Comparison of ENCODE assay signal across 18 cellular contexts in the genomic region with DNA sequence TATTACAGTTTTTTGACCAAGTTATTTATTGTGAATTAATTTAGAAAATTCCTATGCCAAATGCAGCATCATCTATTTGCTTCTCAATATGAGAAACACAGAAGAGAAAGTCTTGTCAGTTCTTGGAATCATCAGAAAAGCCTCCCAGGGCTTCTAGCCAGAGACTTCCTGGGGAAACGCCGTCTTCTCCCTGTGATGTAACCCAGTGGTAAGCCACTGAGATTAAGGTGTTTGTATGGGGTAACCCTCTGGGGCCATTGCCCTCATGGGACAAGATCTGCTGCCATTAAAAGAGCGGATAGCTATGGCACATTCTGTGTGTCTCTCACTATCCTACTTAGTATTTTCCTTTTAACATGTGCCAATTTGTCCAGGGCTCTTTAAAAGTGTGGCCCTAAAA. TPM values are rescaled to one million over a fixed set of nuclear protein-coding genes. Genes with fewer than 3 reads are reported as not detected.
DNase-seq lines count a peak whose midpoint lies in the region; ATAC-seq and TF ChIP-seq lines count a peak whose summit lies in the region.
"Had no signal": no experiment of that assay in that cellular context is flagged by ENCODE, and none has a peak within 500 bp of the region (broad histone marks: within the 10 kb centered on the region; RNA-seq: fewer than 3 reads in every experiment).

No MANE protein-coding gene starts in this region.

- ATAC-seq in HG03108 (IDR thresholded peaks at IDR 0.05; ENCODE audit: unreplicated experiment) (no peak), GM21381 (IDR thresholded peaks at IDR 0.05; ENCODE audit: unreplicated experiment) (no peak)

- DNase-seq in Calu3 (no peak), M059J (ENCODE audit: low read depth) (peak; percentile 45), RPMI7951 (ENCODE audit: low read depth) (peak; percentile 23), mammary epithelial cell (peak; percentile 8)
- no peak for DNase-seq in activated T-cell treated with anti-CD3 and anti-CD28 coated beads, Interleukin-2, amount 50 U/mL, for 1 hour
- no peak for DNase-seq in stimulated activated CD4-positive, alpha-beta T cell treated with anti-CD3 and anti-CD28 coated beads, Interleukin-2, amount 100 ng/mL, for 24 hours
- DNase-seq: ACHN; CD4-positive, alpha-beta T cell; DMS79 treated with DMSO at 0.1 percent for 48 hours; GDM1; IMR-90; NCI-H1105; NCI-H1694 treated with DMSO at 0.1 percent for 48 hours; NCI-H446; Peyer's patch; SJCRH30 had no signal

- H3K36me3 ChIP-seq in mammary epithelial cell (ENCODE audit: insufficient read depth, low read length) = no peaks in the 10 kb centered on the region
- H3K36me3 ChIP-seq: Peyer's patch, SJCRH30 had no signal

- no peaks in the 10 kb centered on the region for H4K20me1 ChIP-seq in mammary epithelial cell (ENCODE audit: insufficient read depth, low read length)

- peaks cover 27% of the 10 kb centered on the region for H3K4me1 Mint-ChIP-seq in Calu3 (ENCODE audit: low read depth, unreplicated experiment)

- H3K9me3 ChIP-seq in mammary epithelial cell (replicated peaks; ENCODE audit: insufficient read depth, low read length) = no peaks in the 10 kb centered on the region
- H3K9me3 ChIP-seq: Peyer's patch, SJCRH30 had no signal

- TF ChIP-seq CTCF in Calu3 (IDR thresholded peaks at IDR 0.05; ENCODE audit: unreplicated experiment) (no peak), mammary epithelial cell (conservative IDR thresholded peaks at IDR 0.05 in 1 of 2, IDR thresholded peaks at IDR 0.05 in 1 of 2; ENCODE audit: extremely low read depth in 1 of 2, insufficient read depth in 1 of 2, low read depth in 1 of 2, low read length in 2 of 2) (no peak)

- no peak overlapping the region for H3K4me2 ChIP-seq in mammary epithelial cell (ENCODE audit: insufficient read depth, low read depth, low read length)

- H3K4me3 ChIP-seq in mammary epithelial cell (replicated peaks in 1 of 3; ENCODE audit: insufficient read depth in 1 of 3, low read depth in 2 of 3, low read length in 3 of 3) = no peak overlapping the region
- H3K4me3 ChIP-seq: Peyer's patch, SJCRH30 had no signal

- no peak overlapping the region for H3K4me3 Mint-ChIP-seq in Calu3 (ENCODE audit: low read depth, unreplicated experiment)
- H3K4me3 Mint-ChIP-seq: CD4-positive, alpha-beta T cell had no signal

- intact Hi-C loops in Calu3 (cut with micrococcal nuclease; ENCODE audit: unreplicated experiment) (no loop called here), mammary epithelial cell (cut with micrococcal nuclease) (no loop called here)

- peaks cover 28% of the 10 kb centered on the region for H3K4me1 ChIP-seq in mammary epithelial cell (ENCODE audit: insufficient read depth, low read length)
- H3K4me1 ChIP-seq: SJCRH30 had no signal

- H3K27me3 Mint-ChIP-seq in Calu3 (ENCODE audit: unreplicated experiment) = no peaks in the 10 kb centered on the region
- H3K27me3 Mint-ChIP-seq: CD4-positive, alpha-beta T cell had no signal

- dilution Hi-C loops in mammary epithelial cell (cut with HindIII; ENCODE audit: low sequenced_read_pairs) = no loop called here

- H3K36me3 Mint-ChIP-seq in Calu3 (ENCODE audit: insufficient read depth, unreplicated experiment) = peaks cover 3% of the 10 kb centered on the region

- H3K27ac Mint-ChIP-seq in Calu3 (ENCODE audit: unreplicated experiment) = peak overlapping the region; percentile 4
- H3K27ac Mint-ChIP-seq: CD4-positive, alpha-beta T cell had no signal

- BruUV-seq in Calu3 (replicated peaks; lab: Mats Ljungman, UMichigan) = no TSS peak
- no TSS peak for BruUV-seq in mammary epithelial cell (replicated peaks; lab: Mats Ljungman, UMichigan)

- 100% methylated on average over 1 of the region's 3 CpGs for WGBS in mammary epithelial cell (ENCODE audit: low coverage, missing lambda C conversion rate)

- in situ Hi-C loops in mammary epithelial cell (cut with MboI; ENCODE audit: low sequenced_read_pairs in 2 of 2) = no loop called here

- H2AFZ ChIP-seq in mammary epithelial cell (ENCODE audit: low read depth, low read length) = no peak overlapping the region

- H3K27ac ChIP-seq in mammary epithelial cell (ENCODE audit: insufficient read depth, low read depth, low read length) = no peak overlapping the region
- H3K27ac ChIP-seq: Peyer's patch, SJCRH30 had no signal

- CTCF ChIA-PET in Calu3 (lab: Charles Lee) = no interaction called here
- CTCF ChIA-PET in mammary epithelial cell (lab: Charles Lee; ENCODE audit: low non-redundant PET) = no interaction called here

- no peaks in the 10 kb centered on the region for H3K9me3 Mint-ChIP-seq in Calu3 (ENCODE audit: low read depth, unreplicated experiment)
- H3K9me3 Mint-ChIP-seq: CD4-positive, alpha-beta T cell had no signal

- H3K9ac ChIP-seq in mammary epithelial cell (ENCODE audit: insufficient read depth, low read length) = no peak overlapping the region

- H3K27me3 ChIP-seq in mammary epithelial cell (ENCODE audit: insufficient read depth, low read length) = no peaks in the 10 kb centered on the region
- H3K27me3 ChIP-seq: Peyer's patch, SJCRH30 had no signal

- H3K79me2 ChIP-seq in mammary epithelial cell (ENCODE audit: insufficient read depth, low read length) = no peaks in the 10 kb centered on the region

RNA-seq across cellular contexts. Expression of a gene that starts 28.0 kb away (rescaled TPM):
- 6.9 and 7.8 TPM in 2 replicates for total RNA-seq in Calu3 (2022)
- total RNA-seq in M059J (2014; rRNA removed; shearing (Covaris generic)) = 8.3 and 10.6 TPM in 2 replicates
- total RNA-seq in RPMI7951 (2014; rRNA removed; shearing (Covaris generic)) = 1.6 and 1.8 TPM in 2 replicates
- 1 to 10 TPM; 7.5 to 8.7 TPM for total RNA-seq in mammary epithelial cell
- polyA plus RNA-seq in mammary epithelial cell = 4.7 TPM
- polyA minus RNA-seq in mammary epithelial cell = 7.5 TPM

RNA-seq across cellular contexts. Expression of a gene that starts 48.4 kb away (rescaled TPM):
- 82.6 and 84.7 TPM in 2 replicates for total RNA-seq in Calu3 (2022)
- 48.7 and 77.6 TPM in 2 replicates for total RNA-seq in M059J (2014; rRNA removed; shearing (Covaris generic))
- 17.3 and 17.9 TPM in 2 replicates for total RNA-seq in RPMI7951 (2014; rRNA removed; shearing (Covaris generic))
- 100 to 1,000 TPM in 1 of 2 donors, 10 to 100 TPM in 1; 83.4 to 104 TPM for total RNA-seq in mammary epithelial cell
- polyA plus RNA-seq in mammary epithelial cell = 99.0 TPM
- 370 TPM for polyA minus RNA-seq in mammary epithelial cell

RNA-seq across cellular contexts. Expression of a gene that starts 54.6 kb away (rescaled TPM):
- total RNA-seq in Calu3 (2022) = 207 and 233 TPM in 2 replicates
- total RNA-seq in M059J (2014; rRNA removed; shearing (Covaris generic)) = 1.8 and 2.4 TPM in 2 replicates
- 0.49 and 2.9 TPM in 2 replicates for total RNA-seq in RPMI7951 (2014; rRNA removed; shearing (Covaris generic))
- total RNA-seq in mammary epithelial cell = 1,000 to 10,000 TPM; 1,329 to 2,471 TPM
- 1,309 TPM for polyA plus RNA-seq in mammary epithelial cell
- 2,351 TPM for polyA minus RNA-seq in mammary epithelial cell

Comparison
In these comparisons a context has a peak if more than half of its experiments do, and no peak if none do; other contexts are left out.
1. DNase-seq: peak in M059J (single experiment), RPMI7951 (single experiment) and mammary epithelial cell (single experiment); none in Calu3 (single experiment), activated T-cell treated with anti-CD3 and anti-CD28 coated beads, Interleukin-2, amount 50 U/mL, for 1 hour (single experiment) and stimulated activated CD4-positive, alpha-beta T cell treated with anti-CD3 and anti-CD28 coated beads, Interleukin-2, amount 100 ng/mL, for 24 hours (0 of 2).
2. RNA of a gene that starts 54.6 kb away (total RNA-seq): 1,329 to 2,471 TPM in mammary epithelial cell and 207 to 233 TPM in Calu3; 0.49 to 2.9 TPM in RPMI7951 and 1.8 to 2.4 TPM in M059J; every median in the first group is over 10 times any median in the second.